In genomic region chrX:15674899-15675489, GRCh38 we compare ENCODE assay signal across 1 cellular context.
TF ChIP-seq lines count a peak whose summit lies in the region.

No MANE protein-coding gene starts in this region.

TF ChIP-seq in K562, 482 proteins besides CTCF, POLR2A, EP300 and RAD21 (continued from another document and continues in another):
- TF ChIP-seq, protein P1, sequence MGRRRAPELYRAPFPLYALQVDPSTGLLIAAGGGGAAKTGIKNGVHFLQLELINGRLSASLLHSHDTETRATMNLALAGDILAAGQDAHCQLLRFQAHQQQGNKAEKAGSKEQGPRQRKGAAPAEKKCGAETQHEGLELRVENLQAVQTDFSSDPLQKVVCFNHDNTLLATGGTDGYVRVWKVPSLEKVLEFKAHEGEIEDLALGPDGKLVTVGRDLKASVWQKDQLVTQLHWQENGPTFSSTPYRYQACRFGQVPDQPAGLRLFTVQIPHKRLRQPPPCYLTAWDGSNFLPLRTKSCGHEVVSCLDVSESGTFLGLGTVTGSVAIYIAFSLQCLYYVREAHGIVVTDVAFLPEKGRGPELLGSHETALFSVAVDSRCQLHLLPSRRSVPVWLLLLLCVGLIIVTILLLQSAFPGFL (CRISPR knock-in tag; IDR thresholded peaks at IDR 0.05) = no peak
- TF ChIP-seq MED1 (CRISPR knock-in tag; IDR thresholded peaks at IDR 0.05; ENCODE audit: borderline replicate concordance) = no peak
- no peak for TF ChIP-seq ATF2 (CRISPR knock-in tag; IDR thresholded peaks at IDR 0.05)
- no peak; the same call in 1 of the 2 replicates for TF ChIP-seq ZZZ3 (IDR thresholded peaks at IDR 0.05)
- TF ChIP-seq, protein P2, sequence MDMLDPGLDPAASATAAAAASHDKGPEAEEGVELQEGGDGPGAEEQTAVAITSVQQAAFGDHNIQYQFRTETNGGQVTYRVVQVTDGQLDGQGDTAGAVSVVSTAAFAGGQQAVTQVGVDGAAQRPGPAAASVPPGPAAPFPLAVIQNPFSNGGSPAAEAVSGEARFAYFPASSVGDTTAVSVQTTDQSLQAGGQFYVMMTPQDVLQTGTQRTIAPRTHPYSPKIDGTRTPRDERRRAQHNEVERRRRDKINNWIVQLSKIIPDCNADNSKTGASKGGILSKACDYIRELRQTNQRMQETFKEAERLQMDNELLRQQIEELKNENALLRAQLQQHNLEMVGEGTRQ (CRISPR knock-in tag; IDR thresholded peaks at IDR 0.05) = no peak
- peak; percentile 97 to 99 for TF ChIP-seq FOXK2 (conservative IDR thresholded peaks at IDR 0.05 in 1 of 2, IDR thresholded peaks at IDR 0.05 in 1 of 2; ENCODE audit: low read depth in 2 of 2)
- TF ChIP-seq SP1 (CRISPR knock-in tag; IDR thresholded peaks at IDR 0.05) = peak; percentile 98
- TF ChIP-seq ZNF316 (IDR thresholded peaks at IDR 0.05) = 0 out of 2 replicates have a peak, but pooled peaks have one; percentile 17
- no peak for TF ChIP-seq ASH1L (IDR thresholded peaks at IDR 0.05; ENCODE audit: borderline replicate concordance, low read depth, partially characterized antibody)
- TF ChIP-seq ZNF586 (CRISPR knock-in tag; conservative IDR thresholded peaks at IDR 0.05) = no peak
- TF ChIP-seq ZC3H4 (CRISPR knock-in tag; IDR thresholded peaks at IDR 0.05; ENCODE audit: borderline replicate concordance) = peak; percentile 74; the same call in 1 of the 2 replicates
- no peak for TF ChIP-seq PHF21A (IDR thresholded peaks at IDR 0.05; ENCODE audit: borderline replicate concordance, low read depth)
- no peak for TF ChIP-seq ETV6 (IDR thresholded peaks at IDR 0.05; ENCODE audit: borderline replicate concordance in 1 of 2, low read depth in 2 of 2, low read length in 1 of 2)
- no peak for TF ChIP-seq ETV6 (CRISPR knock-in tag; IDR thresholded peaks at IDR 0.05; ENCODE audit: borderline replicate concordance)
- TF ChIP-seq GABPA (tag; conservative IDR thresholded peaks at IDR 0.05; ENCODE audit: low read depth) = peak; percentile 73
- TF ChIP-seq TEAD1 (CRISPR knock-in tag; IDR thresholded peaks at IDR 0.05) = peak in 1 of 2 experiments; percentile 75; a peak in 1 of 4 replicates
- TF ChIP-seq PTTG1 (tag; IDR thresholded peaks at IDR 0.05; ENCODE audit: low read depth) = no peak
- TF ChIP-seq RBFOX2 (IDR thresholded peaks at IDR 0.05; ENCODE audit: low read depth, low read length) = peak; percentile 90
- TF ChIP-seq GABPB1 (CRISPR knock-in tag; IDR thresholded peaks at IDR 0.05) = peak; percentile 74
- no peak for TF ChIP-seq MTF1 (CRISPR knock-in tag; IDR thresholded peaks at IDR 0.05; ENCODE audit: borderline replicate concordance)
- peak; percentile 44 for TF ChIP-seq BRD9 (IDR thresholded peaks at IDR 0.05; ENCODE audit: low read depth, partially characterized antibody)
- TF ChIP-seq ELF1 (tag; IDR thresholded peaks at IDR 0.05) = peak; percentile 56; the same call in 1 of the 2 replicates
- no peak for TF ChIP-seq NFE2L1 (tag; IDR thresholded peaks at IDR 0.05; ENCODE audit: borderline replicate concordance, low read depth)
- TF ChIP-seq NBN (IDR thresholded peaks at IDR 0.05; ENCODE audit: low read depth) = peak; percentile 75
- TF ChIP-seq PRMT5 (CRISPR knock-in tag; IDR thresholded peaks at IDR 0.05) = no peak
- TF ChIP-seq MGA (IDR thresholded peaks at IDR 0.05) = peak; percentile 58; the same call in 1 of the 2 replicates
- no peak for TF ChIP-seq ZNF395 (CRISPR knock-in tag; IDR thresholded peaks at IDR 0.05)
- TF ChIP-seq MIER1 (IDR thresholded peaks at IDR 0.05; ENCODE audit: low read depth) = no peak
- TF ChIP-seq CREM (IDR thresholded peaks at IDR 0.05; ENCODE audit: low read depth) = peak; percentile 92
- TF ChIP-seq, protein P3, sequence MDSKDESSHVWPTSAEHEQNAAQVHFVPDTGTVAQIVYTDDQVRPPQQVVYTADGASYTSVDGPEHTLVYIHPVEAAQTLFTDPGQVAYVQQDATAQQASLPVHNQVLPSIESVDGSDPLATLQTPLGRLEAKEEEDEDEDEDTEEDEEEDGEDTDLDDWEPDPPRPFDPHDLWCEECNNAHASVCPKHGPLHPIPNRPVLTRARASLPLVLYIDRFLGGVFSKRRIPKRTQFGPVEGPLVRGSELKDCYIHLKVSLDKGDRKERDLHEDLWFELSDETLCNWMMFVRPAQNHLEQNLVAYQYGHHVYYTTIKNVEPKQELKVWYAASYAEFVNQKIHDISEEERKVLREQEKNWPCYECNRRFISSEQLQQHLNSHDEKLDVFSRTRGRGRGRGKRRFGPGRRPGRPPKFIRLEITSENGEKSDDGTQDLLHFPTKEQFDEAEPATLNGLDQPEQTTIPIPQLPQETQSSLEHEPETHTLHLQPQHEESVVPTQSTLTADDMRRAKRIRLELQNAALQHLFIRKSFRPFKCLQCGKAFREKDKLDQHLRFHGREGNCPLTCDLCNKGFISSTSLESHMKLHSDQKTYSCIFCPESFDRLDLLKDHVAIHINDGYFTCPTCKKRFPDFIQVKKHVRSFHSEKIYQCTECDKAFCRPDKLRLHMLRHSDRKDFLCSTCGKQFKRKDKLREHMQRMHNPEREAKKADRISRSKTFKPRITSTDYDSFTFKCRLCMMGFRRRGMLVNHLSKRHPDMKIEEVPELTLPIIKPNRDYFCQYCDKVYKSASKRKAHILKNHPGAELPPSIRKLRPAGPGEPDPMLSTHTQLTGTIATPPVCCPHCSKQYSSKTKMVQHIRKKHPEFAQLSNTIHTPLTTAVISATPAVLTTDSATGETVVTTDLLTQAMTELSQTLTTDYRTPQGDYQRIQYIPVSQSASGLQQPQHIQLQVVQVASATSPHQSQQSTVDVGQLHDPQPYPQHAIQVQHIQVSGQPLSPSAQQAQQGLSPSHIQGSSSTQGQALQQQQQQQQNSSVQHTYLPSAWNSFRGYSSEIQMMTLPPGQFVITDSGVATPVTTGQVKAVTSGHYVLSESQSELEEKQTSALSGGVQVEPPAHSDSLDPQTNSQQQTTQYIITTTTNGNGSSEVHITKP (IDR thresholded peaks at IDR 0.05; ENCODE audit: partially characterized antibody) = peak; percentile 28
- TF ChIP-seq, protein P4, sequence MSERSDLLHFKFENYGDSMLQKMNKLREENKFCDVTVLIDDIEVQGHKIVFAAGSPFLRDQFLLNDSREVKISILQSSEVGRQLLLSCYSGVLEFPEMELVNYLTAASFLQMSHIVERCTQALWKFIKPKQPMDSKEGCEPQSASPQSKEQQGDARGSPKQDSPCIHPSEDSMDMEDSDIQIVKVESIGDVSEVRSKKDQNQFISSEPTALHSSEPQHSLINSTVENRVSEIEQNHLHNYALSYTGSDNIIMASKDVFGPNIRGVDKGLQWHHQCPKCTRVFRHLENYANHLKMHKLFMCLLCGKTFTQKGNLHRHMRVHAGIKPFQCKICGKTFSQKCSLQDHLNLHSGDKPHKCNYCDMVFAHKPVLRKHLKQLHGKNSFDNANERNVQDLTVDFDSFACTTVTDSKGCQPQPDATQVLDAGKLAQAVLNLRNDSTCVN (CRISPR knock-in tag; IDR thresholded peaks at IDR 0.05) = peak; percentile 49; the same call in 1 of the 2 replicates
- no peak for TF ChIP-seq HSF4 (CRISPR knock-in tag; IDR thresholded peaks at IDR 0.05; ENCODE audit: borderline replicate concordance)
- TF ChIP-seq RB1 (IDR thresholded peaks at IDR 0.05; ENCODE audit: low read depth) = peak; percentile 90
- TF ChIP-seq BRD4 (IDR thresholded peaks at IDR 0.05) = no peak
- TF ChIP-seq XRCC5 (IDR thresholded peaks at IDR 0.05; ENCODE audit: low read depth, low read length) = 0 out of 2 replicates have a peak, but pooled peaks have one; percentile 39
- TF ChIP-seq, protein P5, sequence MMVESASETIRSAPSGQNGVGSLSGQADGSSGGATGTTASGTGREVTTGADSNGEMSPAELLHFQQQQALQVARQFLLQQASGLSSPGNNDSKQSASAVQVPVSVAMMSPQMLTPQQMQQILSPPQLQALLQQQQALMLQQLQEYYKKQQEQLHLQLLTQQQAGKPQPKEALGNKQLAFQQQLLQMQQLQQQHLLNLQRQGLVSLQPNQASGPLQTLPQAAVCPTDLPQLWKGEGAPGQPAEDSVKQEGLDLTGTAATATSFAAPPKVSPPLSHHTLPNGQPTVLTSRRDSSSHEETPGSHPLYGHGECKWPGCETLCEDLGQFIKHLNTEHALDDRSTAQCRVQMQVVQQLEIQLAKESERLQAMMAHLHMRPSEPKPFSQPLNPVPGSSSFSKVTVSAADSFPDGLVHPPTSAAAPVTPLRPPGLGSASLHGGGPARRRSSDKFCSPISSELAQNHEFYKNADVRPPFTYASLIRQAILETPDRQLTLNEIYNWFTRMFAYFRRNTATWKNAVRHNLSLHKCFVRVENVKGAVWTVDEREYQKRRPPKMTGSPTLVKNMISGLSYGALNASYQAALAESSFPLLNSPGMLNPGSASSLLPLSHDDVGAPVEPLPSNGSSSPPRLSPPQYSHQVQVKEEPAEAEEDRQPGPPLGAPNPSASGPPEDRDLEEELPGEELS (CRISPR knock-in tag; IDR thresholded peaks at IDR 0.05; ENCODE audit: borderline replicate concordance) = peak; percentile 90; the same call in 1 of the 2 replicates
